ENCODE assay signal across 8 cellular contexts in the genomic region with DNA sequence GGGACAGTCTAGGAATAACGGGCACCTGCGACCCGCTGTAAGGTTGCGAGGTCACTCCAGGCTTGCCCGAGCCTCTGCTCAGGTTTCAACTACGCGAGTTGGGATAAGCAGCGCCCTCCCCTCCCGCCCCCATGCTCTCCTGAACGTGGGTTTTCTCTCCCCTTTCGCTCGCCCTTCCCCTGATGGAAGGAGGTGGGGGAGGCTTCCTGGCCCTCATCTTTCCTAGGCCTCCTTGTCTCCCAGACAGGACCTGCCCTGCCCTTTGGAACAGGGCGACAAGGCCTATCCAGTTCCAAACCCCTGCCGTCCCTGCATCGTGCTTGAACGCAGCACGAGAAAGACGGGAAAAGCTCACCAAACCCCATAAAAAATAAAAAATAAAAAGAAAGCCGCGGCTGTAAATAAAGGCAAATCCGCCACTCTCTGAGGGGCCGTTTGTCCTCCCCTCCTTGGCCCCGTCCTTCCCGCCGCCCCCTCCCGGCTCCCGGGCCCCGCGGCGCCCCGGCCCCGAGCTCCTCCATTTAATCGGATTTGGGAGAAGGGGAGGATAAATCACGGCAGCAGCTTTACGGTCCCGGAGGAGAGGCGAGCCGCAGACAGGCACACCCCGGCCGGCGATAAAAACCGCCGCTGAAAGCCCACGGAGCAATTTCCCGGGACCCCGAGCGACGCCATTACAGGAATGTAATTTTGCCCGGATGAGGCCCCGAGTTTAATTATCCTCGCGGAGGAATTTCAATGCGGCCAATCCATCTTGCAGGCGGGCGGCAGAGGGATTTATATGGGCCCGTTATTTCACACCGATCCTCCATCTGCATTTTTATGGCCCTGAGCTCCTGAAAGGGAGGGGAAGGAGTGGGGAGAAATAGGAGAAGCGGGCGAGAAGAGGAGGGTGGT. TPM values are rescaled to one million over a fixed set of nuclear protein-coding genes. Genes with fewer than 3 reads are reported as not detected.
DNase-seq lines count a peak whose midpoint lies in the region; ATAC-seq, FAIRE-seq and TF ChIP-seq lines count a peak whose summit lies in the region.

No MANE protein-coding gene starts in this region.

- DNase-seq in A549 (ENCODE audit: low read depth in 1 of 2, low spot score in 1 of 2) (no peak), HFFc6 (no peak), endodermal cell (peak; percentile 89), medulla oblongata (ENCODE audit: extremely low spot score) (peak; percentile 56), NAMALWA (ENCODE audit: low spot score) (no peak)
- peak; percentile 8 for DNase-seq in activated CD4-positive, alpha-beta T cell treated with anti-CD3 and anti-CD28 coated beads, Interleukin-2, amount 50 U/mL, for 1 hour

- no peak for TF ChIP-seq POLR2A in A549 (IDR thresholded peaks at IDR 0.05; ENCODE audit: low read length)

- no peak for TF ChIP-seq RAD21 in A549 (conservative IDR thresholded peaks at IDR 0.05 in 1 of 2, IDR thresholded peaks at IDR 0.05 in 1 of 2)

- H3K9me3 ChIP-seq in A549: no peaks in the 10 kb centered on the region
- H3K9me3 ChIP-seq in endodermal cell (ENCODE audit: control insufficient read depth, low read length): no peaks in the 10 kb centered on the region

- POLR2A ChIA-PET in A549 (lab: Yijun Ruan, JAX): interaction anchor here (1.8 to 1.9 kb wide), 2 partner anchors 54 to 138 kb away, joined by 8 to 10 read pairs; no protein-coding TSS in a partner anchor

- H3K4me3 Mint-ChIP-seq in HFFc6 (peak overlapping the region; percentile 97), endodermal cell (peak overlapping the region; percentile 92)
- H3K4me3 Mint-ChIP-seq in stimulated activated naive CD8-positive, alpha-beta T cell treated with anti-CD3 and anti-CD28 coated beads, Interleukin-15, Interleukin-2, amounts not matched to agents 100 ng/mL and 50 ng/mL, for 24 hours: peak overlapping the region; percentile 100

- no peak for TF ChIP-seq EP300 in A549 (IDR thresholded peaks at IDR 0.05)

- H3K36me3 ChIP-seq in endodermal cell (ENCODE audit: control insufficient read depth, insufficient read depth, low read length): peaks cover 14% of the 10 kb centered on the region

- ATAC-seq in A549 (peak in 1 of 2 experiments; percentile 2; a peak in 3 of 6 replicates), GM19455 (IDR thresholded peaks at IDR 0.05; ENCODE audit: unreplicated experiment) (no peak)

- peak overlapping the region; percentile 44 for H3K9ac ChIP-seq in endodermal cell (ENCODE audit: extremely low read depth, low read length, poor library complexity, severe bottlenecking)

- peaks cover 13% of the 10 kb centered on the region for H3K36me3 Mint-ChIP-seq in HFFc6 (ENCODE audit: low read depth)
- peaks cover 21% of the 10 kb centered on the region for H3K36me3 Mint-ChIP-seq in endodermal cell (ENCODE audit: low read depth)
- peaks cover 30% of the 10 kb centered on the region for H3K36me3 Mint-ChIP-seq in stimulated activated naive CD8-positive, alpha-beta T cell treated with anti-CD3 and anti-CD28 coated beads, Interleukin-15, Interleukin-2, amounts not matched to agents 100 ng/mL and 50 ng/mL, for 24 hours (ENCODE audit: low read depth)

- peak overlapping the region; percentile 76 to 89 for H3K27ac ChIP-seq in A549
- H3K27ac ChIP-seq in endodermal cell (ENCODE audit: low read depth, low read length): peak overlapping the region; percentile 89

- H3K4me1 ChIP-seq in A549 (peaks cover 15% of the 10 kb centered on the region; the same call in 2 of the 3 replicates), endodermal cell (ENCODE audit: control insufficient read depth, insufficient read depth, low read length) (peaks cover 4% of the 10 kb centered on the region)

- TF ChIP-seq CTCF in A549 (IDR thresholded peaks at IDR 0.05): no peak
- no peak for TF ChIP-seq CTCF in HFFc6 (IDR thresholded peaks at IDR 0.05)
- no peak for TF ChIP-seq CTCF in endodermal cell (conservative IDR thresholded peaks at IDR 0.05)

- H3K4me3 ChIP-seq in A549 (peak overlapping the region; percentile 28; the same call in 2 of the 3 replicates), endodermal cell (ENCODE audit: low read length) (peak overlapping the region; percentile 91)

- H3K4me2 ChIP-seq in A549: peak overlapping the region; percentile 83

- H3K27me3 ChIP-seq in endodermal cell (ENCODE audit: control insufficient read depth, insufficient read depth, low read length, poor library complexity, severe bottlenecking): no peaks in the 10 kb centered on the region

- H3K27me3 Mint-ChIP-seq in HFFc6 (ENCODE audit: insufficient read depth) (peaks cover 11% of the 10 kb centered on the region), endodermal cell (ENCODE audit: insufficient read depth) (peaks cover 18% of the 10 kb centered on the region)
- peaks cover 24% of the 10 kb centered on the region for H3K27me3 Mint-ChIP-seq in stimulated activated naive CD8-positive, alpha-beta T cell treated with anti-CD3 and anti-CD28 coated beads, Interleukin-15, Interleukin-2, amounts not matched to agents 100 ng/mL and 50 ng/mL, for 24 hours

- H3K27ac Mint-ChIP-seq in HFFc6 (peak overlapping the region; percentile 95), endodermal cell (peak overlapping the region; percentile 93)
- H3K27ac Mint-ChIP-seq in stimulated activated naive CD8-positive, alpha-beta T cell treated with anti-CD3 and anti-CD28 coated beads, Interleukin-15, Interleukin-2, amounts not matched to agents 100 ng/mL and 50 ng/mL, for 24 hours: peak overlapping the region; percentile 98

- H3K9me3 Mint-ChIP-seq in HFFc6 (no peaks in the 10 kb centered on the region), endodermal cell (no peaks in the 10 kb centered on the region)
- no peaks in the 10 kb centered on the region for H3K9me3 Mint-ChIP-seq in stimulated activated naive CD8-positive, alpha-beta T cell treated with anti-CD3 and anti-CD28 coated beads, Interleukin-15, Interleukin-2, amounts not matched to agents 100 ng/mL and 50 ng/mL, for 24 hours

- H3K4me1 Mint-ChIP-seq in HFFc6 (ENCODE audit: low read depth) (peaks cover 30% of the 10 kb centered on the region), endodermal cell (peaks cover 26% of the 10 kb centered on the region)
- H3K4me1 Mint-ChIP-seq in stimulated activated naive CD8-positive, alpha-beta T cell treated with anti-CD3 and anti-CD28 coated beads, Interleukin-15, Interleukin-2, amounts not matched to agents 100 ng/mL and 50 ng/mL, for 24 hours (ENCODE audit: low read depth): peaks cover 45% of the 10 kb centered on the region

- 93% methylated on average over 56 of the region's 59 CpGs for WGBS in A549 (ENCODE audit: missing lambda C conversion rate)
- 6 to 7% methylated on average over 37 to 55 of the region's 59 CpGs for WGBS in endodermal cell (ENCODE audit: insufficient coverage in 1 of 2, insufficient read length in 1 of 2), 2 experiments

- CTCF ChIA-PET in A549 (lab: Yijun Ruan, JAX): interaction anchor here (0.6 to 11.3 kb wide), 27 partner anchors 9 to 309 kb away, joined by 3 to 148 read pairs (median 7); partner anchors contain the start of gene CALCOCO1

- FAIRE-seq in A549 (lab: Jason Lieb, UNC): no peak

TF ChIP-seq in A549, 52 proteins besides CTCF, POLR2A, EP300 and RAD21:
- no peak for TF ChIP-seq EHF (CRISPR knock-in tag; IDR thresholded peaks at IDR 0.05)
- TF ChIP-seq FOSB (CRISPR knock-in tag; IDR thresholded peaks at IDR 0.05): no peak
- TF ChIP-seq NFE2L2 (conservative IDR thresholded peaks at IDR 0.05; ENCODE audit: low read length): no peak
- TF ChIP-seq POLR2AphosphoS2 (conservative IDR thresholded peaks at IDR 0.05; ENCODE audit: low read length): no peak
- TF ChIP-seq, protein P1, sequence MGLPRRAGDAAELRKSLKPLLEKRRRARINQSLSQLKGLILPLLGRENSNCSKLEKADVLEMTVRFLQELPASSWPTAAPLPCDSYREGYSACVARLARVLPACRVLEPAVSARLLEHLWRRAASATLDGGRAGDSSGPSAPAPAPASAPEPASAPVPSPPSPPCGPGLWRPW (IDR thresholded peaks at IDR 0.05): no peak

RNA-seq across cellular contexts. Expression of gene ATP5MC2, which starts 1.1 kb away (rescaled TPM):
- polyA plus RNA-seq in A549 (2011; rRNA removed) (402 and 678 TPM in 2 replicates), A549 (2017; fragmentation: RNase III; extraction: RNeasy Plus Mini Kit Qiagen cat#74134 plus additional on column Dnase treatment) (540 to 553 TPM (median 542 TPM) in 3 replicates)
- polyA plus RNA-seq in A549 (2012; cell fraction: cytosol; rRNA removed): 681 and 867 TPM in 2 replicates
- 456 and 509 TPM in 2 replicates for polyA plus RNA-seq in A549 (2012; cell fraction: nucleus; rRNA removed)
- 1,209 and 1,762 TPM in 2 replicates for polyA minus RNA-seq in A549 (2011; rRNA and poly(A)+ RNA removed)
- total RNA-seq in HFFc6 (2021; fragmentation: NEBNext Ultra II Directional; extraction: Animal tissue kit (Norgen Biotek cat#: 25700)): 100 to 1,000 TPM; 257 to 366 (median 308) TPM
- 100 to 1,000 TPM; 299 to 307 TPM for total RNA-seq in endodermal cell
- 609 TPM for polyA plus RNA-seq in endodermal cell (2013, experiment 1 of 2)
- polyA plus RNA-seq in endodermal cell (2013, experiment 2 of 2): 513 TPM

RNA-seq across cellular contexts. Expression of gene CALCOCO1, which starts 50.3 kb away (rescaled TPM):
- 41.5 and 54.5 TPM in 2 replicates for polyA plus RNA-seq in A549 (2011; rRNA removed)
- 15.6 and 21.3 TPM in 2 replicates for polyA plus RNA-seq in A549 (2012; cell fraction: cytosol; rRNA removed)
- polyA plus RNA-seq in A549 (2012; cell fraction: nucleus; rRNA removed): 59.4 and 69.1 TPM in 2 replicates
- polyA plus RNA-seq in A549 (2017; fragmentation: RNase III; extraction: RNeasy Plus Mini Kit Qiagen cat#74134 plus additional on column Dnase treatment): 18.7 to 28.8 TPM (median 28.7 TPM) in 3 replicates
- polyA minus RNA-seq in A549 (2011; rRNA and poly(A)+ RNA removed): 49.6 and 75.0 TPM in 2 replicates
- total RNA-seq in HFFc6 (2021; fragmentation: NEBNext Ultra II Directional; extraction: Animal tissue kit (Norgen Biotek cat#: 25700)): 10 to 100 TPM; 77.3 to 99.3 (median 87.2) TPM
- total RNA-seq in endodermal cell: 10 to 100 TPM; 41.4 to 45.7 TPM
- polyA plus RNA-seq in endodermal cell (2013, experiment 1 of 2): 72.2 TPM
- 59.0 TPM for polyA plus RNA-seq in endodermal cell (2013, experiment 2 of 2)

RNA-seq across cellular contexts. Expression of gene ATF7, which starts 50.8 kb away (rescaled TPM):
- polyA plus RNA-seq in A549 (2011; rRNA removed): 38.7 and 38.9 TPM in 2 replicates
- 13.3 and 13.9 TPM in 2 replicates for polyA plus RNA-seq in A549 (2012; cell fraction: cytosol; rRNA removed)
- polyA plus RNA-seq in A549 (2012; cell fraction: nucleus; rRNA removed): 15.2 and 21.6 TPM in 2 replicates
- polyA plus RNA-seq in A549 (2017; fragmentation: RNase III; extraction: RNeasy Plus Mini Kit Qiagen cat#74134 plus additional on column Dnase treatment): 22.9 to 23.3 TPM (median 23.0 TPM) in 3 replicates
- 38.8 and 40.4 TPM in 2 replicates for polyA minus RNA-seq in A549 (2011; rRNA and poly(A)+ RNA removed)
- 10 to 100 TPM; 23.6 to 32.1 (median 29.8) TPM for total RNA-seq in HFFc6 (2021; fragmentation: NEBNext Ultra II Directional; extraction: Animal tissue kit (Norgen Biotek cat#: 25700))
- total RNA-seq in endodermal cell: 10 to 100 TPM; 29.0 to 36.6 TPM
- 20.3 TPM for polyA plus RNA-seq in endodermal cell (2013, experiment 1 of 2)
- polyA plus RNA-seq in endodermal cell (2013, experiment 2 of 2): 19.8 TPM

Comparison
In these comparisons a context has a peak if more than half of its experiments do, and no peak if none do; other contexts are left out.
1. DNase-seq: peak in activated CD4-positive, alpha-beta T cell treated with anti-CD3 and anti-CD28 coated beads, Interleukin-2, amount 50 U/mL, for 1 hour (single experiment), endodermal cell (single experiment) and medulla oblongata (single experiment); none in A549 (0 of 2), HFFc6 (single experiment) and NAMALWA (single experiment).
2. Peak in every context shown above with its lines, with median percentiles within 50 percentile points of each other: H3K27ac Mint-ChIP-seq and H3K4me3 Mint-ChIP-seq.